8 cellular contexts compared by ENCODE assay signal in genomic region chr13:99496322-99497142, GRCh38. TPM values are rescaled to one million over a fixed set of nuclear protein-coding genes. Genes with fewer than 3 reads are reported as not detected.
DNase-seq lines count a peak whose midpoint lies in the region; ATAC-seq and TF ChIP-seq lines count a peak whose summit lies in the region.

No MANE protein-coding gene starts in this region.

- H3K4me3 ChIP-seq in DND-41 (ENCODE audit: low read depth in 1 of 2, low read length in 2 of 2) (peak overlapping the region; percentile 33 to 61; a peak in 3 of 4 replicates), fibroblast of lung (replicated peaks in 1 of 4; ENCODE audit: control extremely low read depth in 1 of 4, insufficient read depth in 1 of 4, low read depth in 3 of 4, low read length in 4 of 4) (peak overlapping the region in 3 of 4 experiments; percentile 32 to 39 (median 38))

- peak overlapping the region; percentile 58 for H3K9ac ChIP-seq in DND-41 (ENCODE audit: low read depth, low read length)
- H3K9ac ChIP-seq in fibroblast of lung (ENCODE audit: insufficient read depth, low read length): no peak overlapping the region

- TF ChIP-seq CTCF in DND-41 (IDR thresholded peaks at IDR 0.05; ENCODE audit: borderline replicate concordance, extremely low read depth, low read length, poor library complexity, severe bottlenecking) (no peak), fibroblast of lung (conservative IDR thresholded peaks at IDR 0.05 in 1 of 2, IDR thresholded peaks at IDR 0.05 in 1 of 2; ENCODE audit: low read depth in 1 of 2, low read length in 2 of 2) (no peak)

- peaks cover under 1% of the 10 kb centered on the region; the same call in 1 of the 2 replicates for H3K36me3 ChIP-seq in DND-41 (ENCODE audit: insufficient read depth, low read length)
- H3K36me3 ChIP-seq in fibroblast of lung (ENCODE audit: control insufficient read depth, insufficient read depth, low read length): no peaks in the 10 kb centered on the region

- peak overlapping the region; percentile 71 for H2AFZ ChIP-seq in DND-41 (ENCODE audit: low read depth, low read length)
- H2AFZ ChIP-seq in fibroblast of lung (ENCODE audit: low read length): peak overlapping the region; percentile 69

- H4K20me1 ChIP-seq in DND-41 (ENCODE audit: insufficient read depth, low read length) (no peaks in the 10 kb centered on the region), fibroblast of lung (ENCODE audit: control insufficient read depth, extremely low read depth, insufficient read depth, low read length) (no peaks in the 10 kb centered on the region)

- H3K27ac ChIP-seq in DND-41 (ENCODE audit: low read length): peak overlapping the region; percentile 81
- peak overlapping the region; percentile 31 for H3K27ac ChIP-seq in fibroblast of lung (ENCODE audit: insufficient read depth, low read length)

- H3K4me2 ChIP-seq in DND-41 (ENCODE audit: insufficient read depth, low read length): peak overlapping the region; percentile 65
- peak overlapping the region; percentile 79 for H3K4me2 ChIP-seq in fibroblast of lung (ENCODE audit: extremely low read depth, insufficient read depth, low read length)

- H3K9me3 ChIP-seq in DND-41 (ENCODE audit: insufficient read depth, low read length, severe bottlenecking) (peaks cover 4% of the 10 kb centered on the region), fibroblast of lung (ENCODE audit: control insufficient read depth, insufficient read depth, low read depth, low read length) (no peaks in the 10 kb centered on the region)

- peaks cover 3% of the 10 kb centered on the region for H3K79me2 ChIP-seq in DND-41 (ENCODE audit: insufficient read depth, low read length)
- H3K79me2 ChIP-seq in fibroblast of lung (ENCODE audit: control insufficient read depth, insufficient read depth, low read length): peaks cover 2% of the 10 kb centered on the region

- H3K27me3 ChIP-seq in DND-41 (ENCODE audit: insufficient read depth, low read length, poor library complexity) (no peaks in the 10 kb centered on the region), fibroblast of lung (ENCODE audit: control insufficient read depth, insufficient read depth, low read length) (no peaks in the 10 kb centered on the region)

- peak; percentile 62 for ATAC-seq in DND-41 (ENCODE audit: insufficient read depth, low read depth)
- no peak for ATAC-seq in GM18873 (IDR thresholded peaks at IDR 0.05; ENCODE audit: low FRiP score, unreplicated experiment)

- H3K4me1 ChIP-seq in DND-41 (ENCODE audit: insufficient read depth, low read length) (peaks cover 39% of the 10 kb centered on the region), fibroblast of lung (ENCODE audit: control insufficient read depth, extremely low read depth, insufficient read depth, low read length) (peaks cover 7% of the 10 kb centered on the region)

- DNase-seq in DND-41 (peak; percentile 82), GOT3 (lab: John Stamatoyannopoulos, UW) (peak; percentile 57), MV-4-11 (lab: John Stamatoyannopoulos, UW) (peak; percentile 25), fibroblast of lung (ENCODE audit: low read depth in 2 of 2) (peak; percentile 28 to 30), pons (ENCODE audit: low spot score) (peak; percentile 88), NCI-H187 (lab: John Stamatoyannopoulos, UW) (no peak)
- peak; percentile 66 for DNase-seq in activated CD8-positive, alpha-beta memory T cell treated with anti-CD3 and anti-CD28 coated beads for 24 hours

RNA-seq across cellular contexts. Expression of gene TM9SF2, which starts 4.7 kb away (rescaled TPM):
- 95.3 and 109 TPM in 2 replicates for total RNA-seq in fibroblast of lung
- 116 and 149 TPM in 2 replicates for polyA plus RNA-seq in fibroblast of lung
- polyA plus RNA-seq in fibroblast of lung (2012): 68.7 and 83.5 TPM in 2 replicates
- 17.5 and 28.0 TPM in 2 replicates for polyA minus RNA-seq in fibroblast of lung (ENCODE audit: low replicate concordance)

Comparison
In these comparisons a context has a peak if more than half of its experiments do, and no peak if none do; other contexts are left out.
1. DNase-seq: peak in DND-41 (single experiment), GOT3 (single experiment), MV-4-11 (single experiment), activated CD8-positive, alpha-beta memory T cell treated with anti-CD3 and anti-CD28 coated beads for 24 hours (single experiment), fibroblast of lung (2 of 2) and pons (single experiment); none in NCI-H187 (0 of 2).